3 cellular contexts compared by ENCODE assay signal in the genomic region with DNA sequence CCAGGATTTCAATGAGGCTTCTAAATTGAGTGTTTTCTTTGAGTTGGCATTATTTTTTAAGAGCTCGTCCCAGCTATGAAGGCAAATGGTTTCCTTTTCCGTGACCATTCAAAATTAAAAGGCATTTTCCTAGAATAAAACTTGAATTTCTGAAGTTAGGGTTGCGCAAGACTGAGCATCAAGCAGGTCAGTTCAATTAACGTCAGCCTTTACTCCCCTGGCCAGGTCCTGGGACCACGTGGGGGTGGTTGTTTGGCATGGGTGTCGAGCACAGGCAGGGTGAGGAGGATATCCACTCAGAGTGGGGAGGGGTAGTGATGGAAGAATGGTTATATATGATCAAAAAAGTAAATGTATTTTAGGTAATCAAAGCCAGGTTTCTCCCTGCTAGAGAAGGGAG.
TF ChIP-seq lines count a peak whose summit lies in the region.

No MANE protein-coding gene starts in this region.

TF ChIP-seq in IMR-90, 13 proteins besides CTCF, POLR2A, EP300 and RAD21:
- no peak for TF ChIP-seq NFE2L2 (IDR thresholded peaks at IDR 0.05; ENCODE audit: low read depth, low read length)
- TF ChIP-seq CEBPB (IDR thresholded peaks at IDR 0.05; ENCODE audit: low read depth, low read length): peak; percentile 96
- no peak for TF ChIP-seq BHLHE40 (IDR thresholded peaks at IDR 0.05; ENCODE audit: low read depth, low read length)

TF ChIP-seq in H1, 55 proteins besides CTCF, POLR2A, EP300 and RAD21:
- TF ChIP-seq CEBPB (IDR thresholded peaks at IDR 0.05; ENCODE audit: low read depth, low read length) (peak; percentile 85), TCF12 (IDR thresholded peaks at IDR 0.05; ENCODE audit: low read depth, low read length) (no peak)
- TF ChIP-seq, protein P1, sequence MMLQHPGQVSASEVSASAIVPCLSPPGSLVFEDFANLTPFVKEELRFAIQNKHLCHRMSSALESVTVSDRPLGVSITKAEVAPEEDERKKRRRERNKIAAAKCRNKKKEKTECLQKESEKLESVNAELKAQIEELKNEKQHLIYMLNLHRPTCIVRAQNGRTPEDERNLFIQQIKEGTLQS (IDR thresholded peaks at IDR 0.05; ENCODE audit: insufficient read depth, low read depth, low read length): no peak
TF ChIP-seq in H1: peak in this region for 1.

TF ChIP-seq in HepG2, 621 proteins besides CTCF, POLR2A, EP300 and RAD21:
- TF ChIP-seq, protein P2, sequence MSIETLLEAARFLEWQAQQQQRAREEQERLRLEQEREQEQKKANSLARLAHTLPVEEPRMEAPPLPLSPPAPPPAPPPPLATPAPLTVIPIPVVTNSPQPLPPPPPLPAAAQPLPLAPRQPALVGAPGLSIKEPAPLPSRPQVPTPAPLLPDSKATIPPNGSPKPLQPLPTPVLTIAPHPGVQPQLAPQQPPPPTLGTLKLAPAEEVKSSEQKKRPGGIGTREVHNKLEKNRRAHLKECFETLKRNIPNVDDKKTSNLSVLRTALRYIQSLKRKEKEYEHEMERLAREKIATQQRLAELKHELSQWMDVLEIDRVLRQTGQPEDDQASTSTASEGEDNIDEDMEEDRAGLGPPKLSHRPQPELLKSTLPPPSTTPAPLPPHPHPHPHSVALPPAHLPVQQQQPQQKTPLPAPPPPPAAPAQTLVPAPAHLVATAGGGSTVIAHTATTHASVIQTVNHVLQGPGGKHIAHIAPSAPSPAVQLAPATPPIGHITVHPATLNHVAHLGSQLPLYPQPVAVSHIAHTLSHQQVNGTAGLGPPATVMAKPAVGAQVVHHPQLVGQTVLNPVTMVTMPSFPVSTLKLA (IDR thresholded peaks at IDR 0.05): peak; percentile 65
- TF ChIP-seq CEBPB (IDR thresholded peaks at IDR 0.05; ENCODE audit: borderline replicate concordance, low read depth, low read length) (peak; percentile 88), SRSF9 (IDR thresholded peaks at IDR 0.05; ENCODE audit: borderline replicate concordance, insufficient read depth, low read depth, low read length, poor library complexity, severe bottlenecking) (no peak)
TF ChIP-seq in HepG2: peak in this region for 2.
